16 cellular contexts compared by ENCODE assay signal in the genomic region with DNA sequence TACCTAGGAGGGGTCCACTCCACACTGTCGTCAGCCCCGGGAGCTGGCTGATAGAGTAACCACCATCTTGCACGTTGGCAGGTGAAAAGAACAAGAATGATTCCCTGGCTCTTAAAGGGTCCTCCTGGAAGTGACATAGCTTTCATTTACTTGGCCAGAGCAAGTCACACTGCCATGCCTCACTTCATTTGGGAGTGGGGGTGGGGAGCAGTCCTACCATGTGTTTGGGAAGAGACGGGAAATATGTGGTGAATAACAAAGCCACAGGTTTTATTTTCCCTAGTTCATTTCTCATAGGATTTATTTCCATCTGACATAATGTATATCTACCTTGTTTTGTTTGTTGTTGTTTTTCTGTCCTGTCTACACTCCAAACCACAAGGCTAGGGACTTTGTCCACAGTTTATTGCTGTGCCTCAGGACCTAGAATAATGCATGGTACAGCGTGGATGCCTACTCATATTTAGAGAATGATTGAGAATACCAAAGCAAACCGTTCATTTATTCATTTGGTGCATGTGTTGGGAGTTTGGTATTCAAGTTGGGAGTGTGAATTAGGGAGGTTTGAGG. TPM values are rescaled to one million over a fixed set of nuclear protein-coding genes. Genes with fewer than 3 reads are reported as not detected.
DNase-seq lines count a peak whose midpoint lies in the region; ATAC-seq and TF ChIP-seq lines count a peak whose summit lies in the region.
"Had no signal": no experiment of that assay in that cellular context is flagged by ENCODE, and none has a peak within 500 bp of the region (broad histone marks: within the 10 kb centered on the region; RNA-seq: fewer than 3 reads in every experiment).

No MANE protein-coding gene starts in this region.

- no peaks in the 10 kb centered on the region for H3K9me2 ChIP-seq in OCI-LY1 (ENCODE audit: low read depth, low read length)

- no peak overlapping the region for H3K4me3 ChIP-seq in OCI-LY1 (ENCODE audit: low read depth, low read length, poor library complexity, severe bottlenecking)
- H3K4me3 ChIP-seq: upper lobe of right lung had no signal

- no peak for ATAC-seq in stimulated activated naive B cell treated with anti-CD40 and anti-IgM and Interleukin-4, amounts not matched to agents 10 μg/mL and 1 μg/mL and 100 μg/mL, for 72 hours (replicated peaks)
- ATAC-seq: foreskin keratinocyte, Right ventricle myocardium inferior had no signal

- DNase-seq in activated naive CD4-positive, alpha-beta T cell treated with anti-CD3 and anti-CD28 coated beads, Interleukin-2, amount 10 ng/mL, durations not matched to agents 7 days and 5 days = no peak
- DNase-seq in activated naive CD4-positive, alpha-beta T cell treated with Interleukin-2 at 50 U/mL for 16 hours = no peak
- DNase-seq in astrocyte of the hippocampus (ENCODE audit: low read depth, low spot score) (peak; percentile 26), cerebellar cortex (ENCODE audit: low spot score) (no peak), endothelial cell (ENCODE audit: low spot score) (no peak), NCI-H1436 (lab: John Stamatoyannopoulos, UW) (no peak)
- DNase-seq in stimulated activated naive B cell treated with anti-CD40 and anti-IgM and Interleukin-4, amounts not matched to agents 10 μg/mL and 1 μg/mL and 100 μg/mL, for 72 hours = no peak
- DNase-seq: effector memory CD4-positive, alpha-beta T cell; midbrain; NCI-H2081 treated with DMSO at 0.1 percent for 48 hours; NCI-H82; posterior cingulate gyrus; upper lobe of right lung had no signal

- H3K27me3 ChIP-seq in OCI-LY1 (ENCODE audit: insufficient read depth, low read length) = 0 out of 2 replicates have a peak, but pooled peaks cover 4% of the 10 kb centered on the region
- H3K27me3 ChIP-seq: foreskin keratinocyte, upper lobe of right lung had no signal

- H3K4me3 Mint-ChIP-seq in activated naive CD4-positive, alpha-beta T cell treated with anti-CD3 and anti-CD28 coated beads, Interleukin-2, amount 10 ng/mL, durations not matched to agents 7 days and 5 days = no peak overlapping the region
- H3K4me3 Mint-ChIP-seq in stimulated activated naive B cell treated with anti-CD40 and anti-IgM and Interleukin-4, amounts not matched to agents 10 μg/mL and 1 μg/mL and 100 μg/mL, for 72 hours = peak overlapping the region; percentile 1 to 15
- no peak overlapping the region for H3K4me3 Mint-ChIP-seq in endothelial cell (ENCODE audit: unreplicated experiment)

- H3K36me3 ChIP-seq in OCI-LY1 (ENCODE audit: insufficient read depth, low read length) = peaks cover 16% of the 10 kb centered on the region
- H3K36me3 ChIP-seq: upper lobe of right lung had no signal

- peaks cover 82% of the 10 kb centered on the region for H3K4me1 ChIP-seq in OCI-LY1 (ENCODE audit: insufficient read depth, low read length, severe bottlenecking)

- no peak overlapping the region for H2AFZ ChIP-seq in OCI-LY1 (ENCODE audit: low read length)

- peaks cover 8% of the 10 kb centered on the region for H3K9me3 ChIP-seq in OCI-LY1 (ENCODE audit: low read length)
- H3K9me3 ChIP-seq: upper lobe of right lung had no signal

- peaks cover 53% of the 10 kb centered on the region for H3K36me3 Mint-ChIP-seq in activated naive CD4-positive, alpha-beta T cell treated with anti-CD3 and anti-CD28 coated beads, Interleukin-2, amount 10 ng/mL, durations not matched to agents 7 days and 5 days
- H3K36me3 Mint-ChIP-seq in stimulated activated naive B cell treated with anti-CD40 and anti-IgM and Interleukin-4, amounts not matched to agents 10 μg/mL and 1 μg/mL and 100 μg/mL, for 72 hours = peaks cover 19 to 39% of the 10 kb centered on the region in 2 donors
- peaks cover 3% of the 10 kb centered on the region for H3K36me3 Mint-ChIP-seq in endothelial cell (ENCODE audit: low read depth, unreplicated experiment)

- H3K4me1 Mint-ChIP-seq in activated naive CD4-positive, alpha-beta T cell treated with anti-CD3 and anti-CD28 coated beads, Interleukin-2, amount 10 ng/mL, durations not matched to agents 7 days and 5 days = peaks cover 76% of the 10 kb centered on the region
- peaks cover 56 to 88% of the 10 kb centered on the region in 2 donors for H3K4me1 Mint-ChIP-seq in stimulated activated naive B cell treated with anti-CD40 and anti-IgM and Interleukin-4, amounts not matched to agents 10 μg/mL and 1 μg/mL and 100 μg/mL, for 72 hours
- peaks cover 12% of the 10 kb centered on the region for H3K4me1 Mint-ChIP-seq in endothelial cell (ENCODE audit: unreplicated experiment)

- no peaks in the 10 kb centered on the region for H3F3A ChIP-seq in OCI-LY1 (ENCODE audit: insufficient read depth, low read length)

- TF ChIP-seq CTCF in OCI-LY1 (IDR thresholded peaks at IDR 0.05; ENCODE audit: low read length) (no peak), endothelial cell (IDR thresholded peaks at IDR 0.05; ENCODE audit: unreplicated experiment) (no peak)

- H3K9me3 Mint-ChIP-seq in activated naive CD4-positive, alpha-beta T cell treated with anti-CD3 and anti-CD28 coated beads, Interleukin-2, amount 10 ng/mL, durations not matched to agents 7 days and 5 days = peaks cover 3% of the 10 kb centered on the region
- peaks cover 0 to 4% of the 10 kb centered on the region in 2 donors for H3K9me3 Mint-ChIP-seq in stimulated activated naive B cell treated with anti-CD40 and anti-IgM and Interleukin-4, amounts not matched to agents 10 μg/mL and 1 μg/mL and 100 μg/mL, for 72 hours
- H3K9me3 Mint-ChIP-seq in endothelial cell (ENCODE audit: unreplicated experiment) = no peaks in the 10 kb centered on the region

- H3K27ac ChIP-seq in OCI-LY1 (ENCODE audit: low read depth, low read length, poor library complexity, severe bottlenecking) = peak overlapping the region; percentile 74
- H3K27ac ChIP-seq: foreskin keratinocyte, upper lobe of right lung had no signal

- H3K27ac Mint-ChIP-seq in activated naive CD4-positive, alpha-beta T cell treated with anti-CD3 and anti-CD28 coated beads, Interleukin-2, amount 10 ng/mL, durations not matched to agents 7 days and 5 days = peak overlapping the region; percentile 8
- peak overlapping the region; percentile 33 for H3K27ac Mint-ChIP-seq in stimulated activated naive B cell treated with anti-CD40 and anti-IgM and Interleukin-4, amounts not matched to agents 10 μg/mL and 1 μg/mL and 100 μg/mL, for 72 hours
- H3K27ac Mint-ChIP-seq in endothelial cell (ENCODE audit: unreplicated experiment) = no peak overlapping the region

- CTCF ChIA-PET in activated naive CD4-positive, alpha-beta T cell treated with anti-CD3 and anti-CD28 coated beads, Interleukin-2, amount 10 ng/mL, durations not matched to agents 7 days and 5 days (lab: Charles Lee) = interaction anchor here (1.1 to 1.3 kb wide), 3 partner anchors 26 to 51 kb away, joined by 3 to 4 read pairs (median 4); no protein-coding TSS in a partner anchor

- H3K27me3 Mint-ChIP-seq in activated naive CD4-positive, alpha-beta T cell treated with anti-CD3 and anti-CD28 coated beads, Interleukin-2, amount 10 ng/mL, durations not matched to agents 7 days and 5 days = no peaks in the 10 kb centered on the region
- H3K27me3 Mint-ChIP-seq in stimulated activated naive B cell treated with anti-CD40 and anti-IgM and Interleukin-4, amounts not matched to agents 10 μg/mL and 1 μg/mL and 100 μg/mL, for 72 hours = no peaks in the 10 kb centered on the region
- peaks cover 2% of the 10 kb centered on the region for H3K27me3 Mint-ChIP-seq in endothelial cell (ENCODE audit: unreplicated experiment)

- peaks cover 4% of the 10 kb centered on the region; the same call in 1 of the 2 replicates for H4K20me1 ChIP-seq in OCI-LY1 (ENCODE audit: insufficient read depth, low read length)

- H3K4me2 ChIP-seq in OCI-LY1 (ENCODE audit: low read length) = peak overlapping the region; percentile 65; the same call in 1 of the 2 replicates

- peaks cover 31% of the 10 kb centered on the region for H3K79me2 ChIP-seq in OCI-LY1 (ENCODE audit: insufficient read depth, low read length)

- no peak overlapping the region for H3K9ac ChIP-seq in OCI-LY1 (ENCODE audit: low read length)

RNA-seq across cellular contexts. Expression of a gene that starts 26.8 kb away (rescaled TPM):
- 58.6 TPM for total RNA-seq in endothelial cell (ENCODE audit: unreplicated experiment)

RNA-seq across cellular contexts. Expression of a gene that starts 30.8 kb away (rescaled TPM):
- not detected for total RNA-seq in endothelial cell (ENCODE audit: unreplicated experiment)
- total RNA-seq: foreskin keratinocyte, Right ventricle myocardium inferior had no signal

Comparison
In these comparisons a context has a peak if more than half of its experiments do, and no peak if none do; other contexts are left out.
1. H3K4me3 Mint-ChIP-seq: peak in stimulated activated naive B cell treated with anti-CD40 and anti-IgM and Interleukin-4, amounts not matched to agents 10 μg/mL and 1 μg/mL and 100 μg/mL, for 72 hours (2 of 2); none in activated naive CD4-positive, alpha-beta T cell treated with anti-CD3 and anti-CD28 coated beads, Interleukin-2, amount 10 ng/mL, durations not matched to agents 7 days and 5 days (single experiment) and endothelial cell (single experiment).